In genomic region chr14:61694830-61695694, GRCh38 we compare ENCODE assay signal across 8 cellular contexts. TPM values are rescaled to one million over a fixed set of nuclear protein-coding genes. Genes with fewer than 3 reads are reported as not detected.
DNase-seq lines count a peak whose midpoint lies in the region; ATAC-seq and TF ChIP-seq lines count a peak whose summit lies in the region.

HIF1A (plus strand) TSS chr14:61695513; CDS start chr14:61695805, 292 bp downstream.

- peaks cover 46% of the 10 kb centered on the region for H3K4me1 Mint-ChIP-seq in T-helper 17 cell
- H3K4me1 Mint-ChIP-seq in progenitor cell of endocrine pancreas (ENCODE audit: low read depth) = peaks cover 34% of the 10 kb centered on the region

- H3K9me3 ChIP-seq in T-helper 17 cell (ENCODE audit: control insufficient read depth, low read length, poor library complexity, severe bottlenecking) = no peaks in the 10 kb centered on the region
- peaks cover 3% of the 10 kb centered on the region for H3K9me3 ChIP-seq in left ventricle myocardium inferior (replicated peaks)

- no peaks in the 10 kb centered on the region for H3K27me3 Mint-ChIP-seq in T-helper 17 cell
- H3K27me3 Mint-ChIP-seq in progenitor cell of endocrine pancreas = no peaks in the 10 kb centered on the region

- TF ChIP-seq POLR2A in GM15510 (IDR thresholded peaks at IDR 0.05; ENCODE audit: borderline replicate concordance, extremely low read depth, insufficient read length) = peak; percentile 99

- ATAC-seq in HG02885 (IDR thresholded peaks at IDR 0.05; ENCODE audit: poor library complexity, unreplicated experiment) (peak; percentile 92), T-helper 17 cell (peak; percentile 96)

- H3K36me3 ChIP-seq in left ventricle myocardium inferior = no peaks in the 10 kb centered on the region

- H3K27me3 ChIP-seq in left ventricle myocardium inferior (ENCODE audit: low read depth) = no peaks in the 10 kb centered on the region

- peaks cover 52% of the 10 kb centered on the region for H3K4me1 ChIP-seq in left ventricle myocardium inferior

- H3K36me3 Mint-ChIP-seq in T-helper 17 cell (ENCODE audit: low read depth) = no peaks in the 10 kb centered on the region
- no peaks in the 10 kb centered on the region for H3K36me3 Mint-ChIP-seq in progenitor cell of endocrine pancreas (ENCODE audit: insufficient read depth)

- H3K4me3 Mint-ChIP-seq in T-helper 17 cell = peak within 1 kb of the TSS; percentile 96
- peak within 1 kb of the TSS; percentile 91 for H3K4me3 Mint-ChIP-seq in progenitor cell of endocrine pancreas (ENCODE audit: low read depth)

- H3K27ac Mint-ChIP-seq in T-helper 17 cell (peak within 1 kb of the TSS; percentile 96), progenitor cell of endocrine pancreas (peak within 1 kb of the TSS; percentile 100)

- H3K27ac ChIP-seq in angular gyrus (ENCODE audit: low read depth, low read length) (peak within 1 kb of the TSS; percentile 93), left ventricle myocardium inferior (replicated peaks) (peak within 1 kb of the TSS; percentile 94)

- no peaks in the 10 kb centered on the region for H3K9me3 Mint-ChIP-seq in progenitor cell of endocrine pancreas (ENCODE audit: low read depth)

- H3K4me3 ChIP-seq in left ventricle myocardium inferior = peak within 1 kb of the TSS; percentile 95

- intact Hi-C loops in left ventricle myocardium inferior (cut with micrococcal nuclease) = no loop called here

- DNase-seq in NCI-H1694 treated with DMSO at 0.1 percent for 48 hours (lab: John Stamatoyannopoulos, UW) = peak; percentile 96
- peak; percentile 89 to 95 (median 95) for DNase-seq in T-helper 17 cell
- DNase-seq in left ventricle myocardium inferior = peak; percentile 96
- peak; percentile 85 for DNase-seq in progenitor cell of endocrine pancreas (ENCODE audit: low spot score, unreplicated experiment)
- DNase-seq in ureter (ENCODE audit: low spot score) = peak; percentile 98

- no peak for TF ChIP-seq CTCF in left ventricle myocardium inferior (IDR thresholded peaks at IDR 0.05; ENCODE audit: borderline replicate concordance)
- no peak for TF ChIP-seq CTCF in progenitor cell of endocrine pancreas (IDR thresholded peaks at IDR 0.05; ENCODE audit: unreplicated experiment)

RNA-seq across cellular contexts. Expression of gene HIF1A, which starts in this region (rescaled TPM):
- total RNA-seq in T-helper 17 cell (100 to 1,000 TPM; 175 to 204 TPM), left ventricle myocardium inferior (49.4 TPM), progenitor cell of endocrine pancreas (137 and 141 TPM in 2 replicates), ureter (242 TPM)

Comparison
In these comparisons a context has a peak if more than half of its experiments do, and no peak if none do; other contexts are left out.
1. Peak in every context shown above with its lines: DNase-seq, ATAC-seq, H3K4me3 ChIP-seq and H3K27ac ChIP-seq.